10 cellular contexts compared by ENCODE assay signal in genomic region chr20:401682-402495, GRCh38. TPM values are rescaled to one million over a fixed set of nuclear protein-coding genes. Genes with fewer than 3 reads are reported as not detected.
DNase-seq lines count a peak whose midpoint lies in the region; ATAC-seq and TF ChIP-seq lines count a peak whose summit lies in the region.
"Had no signal": no experiment of that assay in that cellular context is flagged by ENCODE, and none has a peak within 500 bp of the region (broad histone marks: within the 10 kb centered on the region; RNA-seq: fewer than 3 reads in every experiment).

No MANE protein-coding gene starts in this region.

- DNase-seq in EH (ENCODE audit: low read depth) (peak; percentile 52), KBM-7 (peak; percentile 14), kidney glomerular epithelial cell (lab: John Stamatoyannopoulos, UW) (peak; percentile 100), NCI-H2171 treated with DMSO at 0.1 percent for 48 hours (lab: John Stamatoyannopoulos, UW) (no peak), NCI-H187 treated with DMSO at 0.1 percent for 48 hours (lab: John Stamatoyannopoulos, UW) (no peak), dorsolateral prefrontal cortex (no peak), endodermal cell (no peak)
- DNase-seq in activated CD8-positive, alpha-beta T cell treated with anti-CD3 and anti-CD28 coated beads, Interleukin-2, amount 10 ng/mL, durations not matched to agents 7 days and 5 days: no peak
- DNase-seq: natural killer cell had no signal

- TF ChIP-seq CTCF in dorsolateral prefrontal cortex (IDR thresholded peaks at IDR 0.05 in 54 of 56, conservative IDR thresholded peaks at IDR 0.05 in 2 of 56; ENCODE audit: low read depth in 1 of 56, partially characterized antibody in 56 of 56) (no peak), endodermal cell (conservative IDR thresholded peaks at IDR 0.05) (no peak)

- H3K9ac ChIP-seq in endodermal cell (ENCODE audit: extremely low read depth, low read length, poor library complexity, severe bottlenecking): no peak overlapping the region

- H3K27ac Mint-ChIP-seq in activated CD8-positive, alpha-beta T cell treated with anti-CD3 and anti-CD28 coated beads, Interleukin-2, amount 10 ng/mL, durations not matched to agents 7 days and 5 days: peak overlapping the region; percentile 60
- no peak overlapping the region for H3K27ac Mint-ChIP-seq in endodermal cell
- H3K27ac Mint-ChIP-seq: natural killer cell had no signal

- ATAC-seq in activated CD8-positive, alpha-beta T cell treated with anti-CD3 and anti-CD28 coated beads, Interleukin-2, amount 10 ng/mL, durations not matched to agents 7 days and 5 days: no peak
- ATAC-seq: GM12878, natural killer cell had no signal

- POLR2A ChIA-PET in activated CD8-positive, alpha-beta T cell treated with anti-CD3 and anti-CD28 coated beads, Interleukin-2, amount 10 ng/mL, durations not matched to agents 7 days and 5 days (lab: Charles Lee): no interaction called here

- in situ Hi-C loops in KBM-7 (cut with MboI; ENCODE audit: low pct_unique_long_range_greater_than_20kb, low sequenced_read_pairs): no loop called here

- WGBS in endodermal cell (ENCODE audit: insufficient coverage in 1 of 2, insufficient read length in 1 of 2), 2 experiments: 94 to 100% methylated on average over 5 to 8 of the region's 9 CpGs

- H3K27me3 ChIP-seq in dorsolateral prefrontal cortex (no peaks in the 10 kb centered on the region), endodermal cell (ENCODE audit: control insufficient read depth, insufficient read depth, low read length, poor library complexity, severe bottlenecking) (no peaks in the 10 kb centered on the region)

- no peak overlapping the region for H3K27ac ChIP-seq in dorsolateral prefrontal cortex
- H3K27ac ChIP-seq in endodermal cell (ENCODE audit: low read depth, low read length): no peak overlapping the region

- H3K4me1 ChIP-seq in endodermal cell (ENCODE audit: control insufficient read depth, insufficient read depth, low read length): no peaks in the 10 kb centered on the region

- H3K9me3 ChIP-seq in endodermal cell (ENCODE audit: control insufficient read depth, low read length): peaks cover 10% of the 10 kb centered on the region

- CTCF ChIA-PET in activated CD8-positive, alpha-beta T cell treated with anti-CD3 and anti-CD28 coated beads, Interleukin-2, amount 10 ng/mL, durations not matched to agents 7 days and 5 days (lab: Charles Lee): interaction anchor here (0.7 to 1.3 kb wide), 6 partner anchors 11 to 60 kb away, joined by 3 to 7 read pairs (median 3); partner anchors contain the start of gene TBC1D20

- no peaks in the 10 kb centered on the region for H3K9me3 Mint-ChIP-seq in activated CD8-positive, alpha-beta T cell treated with anti-CD3 and anti-CD28 coated beads, Interleukin-2, amount 10 ng/mL, durations not matched to agents 7 days and 5 days (ENCODE audit: insufficient read depth)
- peaks cover 7% of the 10 kb centered on the region for H3K9me3 Mint-ChIP-seq in endodermal cell
- H3K9me3 Mint-ChIP-seq: natural killer cell had no signal

- peaks cover 25% of the 10 kb centered on the region for H3K36me3 Mint-ChIP-seq in activated CD8-positive, alpha-beta T cell treated with anti-CD3 and anti-CD28 coated beads, Interleukin-2, amount 10 ng/mL, durations not matched to agents 7 days and 5 days (ENCODE audit: low read depth)
- H3K36me3 Mint-ChIP-seq in endodermal cell (ENCODE audit: low read depth): no peaks in the 10 kb centered on the region
- H3K36me3 Mint-ChIP-seq: natural killer cell had no signal

- no peaks in the 10 kb centered on the region for H3K36me3 ChIP-seq in endodermal cell (ENCODE audit: control insufficient read depth, insufficient read depth, low read length)

- H3K27me3 Mint-ChIP-seq in activated CD8-positive, alpha-beta T cell treated with anti-CD3 and anti-CD28 coated beads, Interleukin-2, amount 10 ng/mL, durations not matched to agents 7 days and 5 days (ENCODE audit: low read depth): no peaks in the 10 kb centered on the region
- peaks cover 4% of the 10 kb centered on the region for H3K27me3 Mint-ChIP-seq in endodermal cell (ENCODE audit: insufficient read depth)

- H3K4me3 ChIP-seq in dorsolateral prefrontal cortex (no peak overlapping the region), endodermal cell (ENCODE audit: low read length) (no peak overlapping the region)
- H3K4me3 ChIP-seq: GM12878 had no signal

- no peak overlapping the region for H3K4me3 Mint-ChIP-seq in activated CD8-positive, alpha-beta T cell treated with anti-CD3 and anti-CD28 coated beads, Interleukin-2, amount 10 ng/mL, durations not matched to agents 7 days and 5 days
- H3K4me3 Mint-ChIP-seq in endodermal cell: no peak overlapping the region
- H3K4me3 Mint-ChIP-seq: natural killer cell had no signal

- peaks cover 32% of the 10 kb centered on the region for H3K4me1 Mint-ChIP-seq in activated CD8-positive, alpha-beta T cell treated with anti-CD3 and anti-CD28 coated beads, Interleukin-2, amount 10 ng/mL, durations not matched to agents 7 days and 5 days (ENCODE audit: low read depth)
- no peaks in the 10 kb centered on the region for H3K4me1 Mint-ChIP-seq in endodermal cell

- intact Hi-C loops in dorsolateral prefrontal cortex (cut with DNase I): no loop called here

RNA-seq across cellular contexts. Expression of gene RBCK1, which starts 6.2 kb away (rescaled TPM):
- total RNA-seq in activated CD8-positive, alpha-beta T cell treated with anti-CD3 and anti-CD28 coated beads, Interleukin-2, amount 10 ng/mL, durations not matched to agents 7 days and 5 days: 100 to 1,000 TPM; 135 to 149 TPM
- total RNA-seq in dorsolateral prefrontal cortex (10 to 100 TPM; 36.6 to 92.7 (median 62.0) TPM), endodermal cell (10 to 100 TPM; 61.7 to 63.7 TPM)
- polyA plus RNA-seq in endodermal cell (2013, experiment 1 of 2): 56.3 TPM
- polyA plus RNA-seq in endodermal cell (2013, experiment 2 of 2): 44.3 TPM

RNA-seq across cellular contexts. Expression of gene TRIB3, which starts 21.3 kb away (rescaled TPM):
- total RNA-seq in activated CD8-positive, alpha-beta T cell treated with anti-CD3 and anti-CD28 coated beads, Interleukin-2, amount 10 ng/mL, durations not matched to agents 7 days and 5 days: 10 to 100 TPM; 32.6 to 32.8 TPM
- total RNA-seq in dorsolateral prefrontal cortex (1 to 10 TPM in 119 of 120 experiments, under 1 TPM in 1; 0.77 to 7.6 (median 3.4) TPM), endodermal cell (1 to 10 TPM; 4.0 TPM)
- polyA plus RNA-seq in endodermal cell (2013, experiment 1 of 2): 7.6 TPM
- polyA plus RNA-seq in endodermal cell (2013, experiment 2 of 2): 5.8 TPM

RNA-seq across cellular contexts. Expression of gene NRSN2, which starts 55.0 kb away (rescaled TPM):
- total RNA-seq in activated CD8-positive, alpha-beta T cell treated with anti-CD3 and anti-CD28 coated beads, Interleukin-2, amount 10 ng/mL, durations not matched to agents 7 days and 5 days: 1 to 10 TPM; 1.4 to 2.4 TPM
- total RNA-seq in dorsolateral prefrontal cortex: 100 to 1,000 TPM in 114 of 120 experiments, 10 to 100 TPM in 6; 80.4 to 268 (median 159) TPM
- 10 to 100 TPM; 24.7 to 38.4 TPM for total RNA-seq in endodermal cell
- 34.9 TPM for polyA plus RNA-seq in endodermal cell (2013, experiment 1 of 2)
- 37.1 TPM for polyA plus RNA-seq in endodermal cell (2013, experiment 2 of 2)

Comparison
In these comparisons a context has a peak if more than half of its experiments do, and no peak if none do; other contexts are left out.
1. DNase-seq: peak in EH (single experiment), KBM-7 (single experiment) and kidney glomerular epithelial cell (single experiment); none in activated CD8-positive, alpha-beta T cell treated with anti-CD3 and anti-CD28 coated beads, Interleukin-2, amount 10 ng/mL, durations not matched to agents 7 days and 5 days (single experiment), NCI-H2171 treated with DMSO at 0.1 percent for 48 hours (single experiment), NCI-H187 treated with DMSO at 0.1 percent for 48 hours (single experiment), dorsolateral prefrontal cortex (0 of 10) and endodermal cell (single experiment).
2. RNA of gene NRSN2, which starts 55.0 kb away (total RNA-seq): 80.4 to 268 TPM in dorsolateral prefrontal cortex and 24.7 to 38.4 TPM in endodermal cell; 1.4 to 2.4 TPM in activated CD8-positive, alpha-beta T cell treated with anti-CD3 and anti-CD28 coated beads, Interleukin-2, amount 10 ng/mL, durations not matched to agents 7 days and 5 days; every median in the first group is over 4 times any median in the second.